Comparison of ENCODE assay signal across 19 cellular contexts in the genomic region with DNA sequence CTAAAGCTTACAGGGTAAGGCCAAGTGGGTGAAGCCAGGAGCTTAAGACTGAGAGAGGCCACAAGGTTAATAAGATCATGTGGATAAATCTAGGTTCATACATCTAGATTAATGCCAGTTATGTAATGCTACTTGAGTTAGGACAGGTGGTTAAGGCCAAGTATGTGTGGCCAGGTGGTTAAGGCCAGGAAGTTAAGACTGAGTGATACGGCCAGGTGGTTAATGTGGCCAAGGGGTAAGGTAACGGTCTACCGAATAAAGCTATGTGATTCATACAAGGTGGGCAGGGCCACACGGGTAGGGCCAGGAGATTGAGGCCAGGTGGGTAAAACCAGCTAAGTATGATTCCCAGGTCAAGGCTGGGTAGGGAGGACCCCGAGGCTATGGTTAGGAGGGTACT.
DNase-seq lines count a peak whose midpoint lies in the region; ATAC-seq, FAIRE-seq and TF ChIP-seq lines count a peak whose summit lies in the region.
"Had no signal": no experiment of that assay in that cellular context is flagged by ENCODE, and none has a peak within 500 bp of the region (broad histone marks: within the 10 kb centered on the region; RNA-seq: fewer than 3 reads in every experiment).

No MANE protein-coding gene starts in this region.

- H3K4me3 Mint-ChIP-seq in mesothelial cell of epicardium, result no peak overlapping the region
- H3K4me3 Mint-ChIP-seq: CD4-positive, CD25-positive, alpha-beta regulatory T cell; IgD-negative memory B cell; T-helper 2 cell treated with Interferon-gamma antibody and Interleukin-4, amounts not matched to agents 5 μg/mL and 100 μg/mL, for 36 hours had no signal

- no peaks in the 10 kb centered on the region for H3K4me1 Mint-ChIP-seq in mesothelial cell of epicardium
- H3K4me1 Mint-ChIP-seq: CD4-positive, CD25-positive, alpha-beta regulatory T cell; IgD-negative memory B cell had no signal

- no peaks in the 10 kb centered on the region for H3K27me3 Mint-ChIP-seq in mesothelial cell of epicardium (ENCODE audit: low read depth)
- H3K27me3 Mint-ChIP-seq: CD4-positive, CD25-positive, alpha-beta regulatory T cell; IgD-negative memory B cell had no signal

- no peaks in the 10 kb centered on the region for H3K36me3 Mint-ChIP-seq in mesothelial cell of epicardium
- H3K36me3 Mint-ChIP-seq: CD4-positive, CD25-positive, alpha-beta regulatory T cell; IgD-negative memory B cell had no signal

- in situ Hi-C loops in transverse colon (cut with MboI; ENCODE audit: low pct_ligation_motif_present in 1 of 4, low pct_unique_long_range_greater_than_20kb in 1 of 4, low sequenced_read_pairs in 3 of 4), result no loop called here

- H3K27me3 ChIP-seq in OCI-LY3 (ENCODE audit: low read depth, low read length) (no peaks in the 10 kb centered on the region), transverse colon (no peaks in the 10 kb centered on the region)
- H3K27me3 ChIP-seq: SJSA1 had no signal

- ATAC-seq in GM18907 (IDR thresholded peaks at IDR 0.05; ENCODE audit: unreplicated experiment), result peak; percentile 26
- peak; percentile 26 for ATAC-seq in HG03175 (IDR thresholded peaks at IDR 0.05; ENCODE audit: unreplicated experiment)

- peaks cover 3% of the 10 kb centered on the region for H3K9me3 Mint-ChIP-seq in mesothelial cell of epicardium
- H3K9me3 Mint-ChIP-seq: T-helper 2 cell treated with Interferon-gamma antibody and Interleukin-4, amounts not matched to agents 5 μg/mL and 100 μg/mL, for 36 hours had no signal

- peak; percentile 68 for FAIRE-seq in GM12891 (lab: Jason Lieb, UNC)
- FAIRE-seq: H54 had no signal

- no peak for TF ChIP-seq EP300 in transverse colon (IDR thresholded peaks at IDR 0.05; ENCODE audit: low read depth)

- H3K4me3 ChIP-seq in OCI-LY3 (ENCODE audit: low read length) (peak overlapping the region; percentile 74; the same call in 1 of the 2 replicates), transverse colon (no peak overlapping the region)
- H3K4me3 ChIP-seq: SJSA1 had no signal

- TF ChIP-seq CTCF in OCI-LY3 (IDR thresholded peaks at IDR 0.05; ENCODE audit: low read depth, low read length), result no peak
- no peak for TF ChIP-seq CTCF in mesothelial cell of epicardium (IDR thresholded peaks at IDR 0.05; ENCODE audit: unreplicated experiment)
- TF ChIP-seq CTCF in transverse colon (IDR thresholded peaks at IDR 0.05), result no peak

- H3K27ac ChIP-seq in OCI-LY3 (ENCODE audit: low read length) (peak overlapping the region; percentile 97), transverse colon (no peak overlapping the region)
- H3K27ac ChIP-seq: SJSA1 had no signal

- H3K27ac Mint-ChIP-seq in mesothelial cell of epicardium, result no peak overlapping the region
- H3K27ac Mint-ChIP-seq: IgD-negative memory B cell; T-helper 2 cell treated with Interferon-gamma antibody and Interleukin-4, amounts not matched to agents 5 μg/mL and 100 μg/mL, for 36 hours had no signal

- intact Hi-C loops in transverse colon (cut with DNase I; ENCODE audit: low total_unique reads), result no loop called here

- no peak overlapping the region for H2AFZ ChIP-seq in OCI-LY3 (ENCODE audit: low read depth, low read length)

- peak overlapping the region; percentile 7; the same call in 1 of the 2 replicates for H3K9ac ChIP-seq in OCI-LY3 (ENCODE audit: low read length)

- H3K4me2 ChIP-seq in OCI-LY3 (ENCODE audit: low read length), result peak overlapping the region; percentile 89

- 0 out of 2 replicates have a peak, but pooled peaks cover 7% of the 10 kb centered on the region for H3K9me3 ChIP-seq in OCI-LY3 (ENCODE audit: insufficient read depth, low read length)
- no peaks in the 10 kb centered on the region for H3K9me3 ChIP-seq in transverse colon

- H3K36me3 ChIP-seq in OCI-LY3 (replicated peaks; ENCODE audit: low read depth, low read length), result peaks cover 7% of the 10 kb centered on the region
- H3K36me3 ChIP-seq in transverse colon, result no peaks in the 10 kb centered on the region
- H3K36me3 ChIP-seq: SJSA1 had no signal

- DNase-seq in GM12891 (ENCODE audit: insufficient read length, low spot score) (no peak), CD1c-positive myeloid dendritic cell (ENCODE audit: extremely low spot score) (no peak), medulla oblongata (ENCODE audit: extremely low spot score) (no peak), mesothelial cell of epicardium (ENCODE audit: low spot score in 2 of 2, unreplicated experiment in 2 of 2) (no peak), transverse colon (no peak)
- DNase-seq: AML-193; CD4-positive, CD25-positive, alpha-beta regulatory T cell; DND-41; GDM1; NCI-H187 treated with DMSO at 0.1 percent for 48 hours; NCI-H2171; SW 1271 had no signal

- H3K79me2 ChIP-seq in OCI-LY3 (ENCODE audit: low read length), result no peaks in the 10 kb centered on the region

- TF ChIP-seq POLR2A in GM12891 (IDR thresholded peaks at IDR 0.05; ENCODE audit: low read depth, low read length), result no peak
- no peak for TF ChIP-seq POLR2A in transverse colon (IDR thresholded peaks at IDR 0.05)

- H3K4me1 ChIP-seq in OCI-LY3 (ENCODE audit: low read length), result peaks cover 35% of the 10 kb centered on the region
- H3K4me1 ChIP-seq in transverse colon, result no peaks in the 10 kb centered on the region

- no peaks in the 10 kb centered on the region for H4K20me1 ChIP-seq in OCI-LY3 (ENCODE audit: insufficient read depth, low read length)

- WGBS in transverse colon (ENCODE audit: low coverage in 1 of 2), 2 donors, result 76 to 81% methylated on average over 5 of the region's 5 CpGs

TF ChIP-seq in GM12891, 5 proteins besides CTCF, POLR2A, EP300 and RAD21:
- TF ChIP-seq PAX5 (IDR thresholded peaks at IDR 0.05; ENCODE audit: insufficient read depth, low read length, severe bottlenecking) (no peak), POLR2AphosphoS5 (IDR thresholded peaks at IDR 0.05; ENCODE audit: low read depth, low read length) (no peak), SPI1 (IDR thresholded peaks at IDR 0.05; ENCODE audit: low read depth, low read length) (no peak), TAF1 (IDR thresholded peaks at IDR 0.05; ENCODE audit: low read depth, low read length) (no peak), POU2F2 (IDR thresholded peaks at IDR 0.05; ENCODE audit: low read depth, low read length) (no peak)
